ENCODE assay signal across 7 cellular contexts in the genomic region with DNA sequence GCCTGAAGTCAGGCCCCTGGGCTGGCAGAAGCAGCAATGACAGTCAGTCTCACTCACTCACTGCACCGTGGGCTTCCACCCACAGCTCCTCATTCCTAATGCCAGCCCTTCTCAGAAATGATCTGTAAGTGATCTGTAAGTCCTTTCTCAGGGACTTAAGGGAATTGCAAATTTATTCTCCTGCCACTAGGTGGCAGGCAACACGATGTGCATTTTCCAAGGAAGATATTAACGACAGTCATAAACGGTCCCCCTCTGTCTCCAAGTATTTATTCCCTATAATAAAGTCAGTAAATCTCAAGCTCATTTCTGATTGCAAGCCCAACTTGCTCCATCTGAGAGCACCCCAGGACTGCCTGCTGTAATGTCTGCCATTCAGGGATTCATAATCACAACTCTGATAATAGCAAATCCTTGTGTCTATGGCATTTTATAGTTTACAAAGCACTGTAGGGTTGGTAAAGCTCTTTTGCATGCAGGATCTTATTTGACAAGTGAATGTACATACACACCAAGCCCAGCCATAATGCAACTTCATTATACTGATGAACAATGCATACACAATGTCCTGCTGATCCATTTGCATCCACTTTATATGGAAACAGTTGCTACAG.
A peak's percentile ranks its signal among the peaks of the same experiment; 100 is the strongest.
DNase-seq lines count a peak whose midpoint lies in the region; ATAC-seq, FAIRE-seq and TF ChIP-seq lines count a peak whose summit lies in the region.

No MANE protein-coding gene starts in this region.

- H3K27me3 Mint-ChIP-seq in T-cell = peaks cover 31 to 33% of the 10 kb centered on the region in 2 donors

- H3K36me3 ChIP-seq in Panc1 (ENCODE audit: control insufficient read depth, insufficient read depth, low read length) (no peaks in the 10 kb centered on the region), parathyroid adenoma (ENCODE audit: control insufficient read depth, insufficient read depth, low read length) (no peaks in the 10 kb centered on the region)

- H3K27me3 ChIP-seq in Panc1 (ENCODE audit: control insufficient read depth, insufficient read depth, low read length) (peaks cover 8% of the 10 kb centered on the region; the same call in 1 of the 2 replicates), parathyroid adenoma (ENCODE audit: control insufficient read depth, insufficient read depth, low read length) (no peaks in the 10 kb centered on the region)

- DNase-seq in EL (peak; percentile 62), HTR-8/SVneo (ENCODE audit: insufficient read length, low spot score) (peak; percentile 69), Panc1 (ENCODE audit: low read depth, low spot score) (peak; percentile 5), epidermal melanocyte (ENCODE audit: insufficient read length, low spot score) (peak; percentile 31), T-cell (no peak)

- H3K9ac ChIP-seq in parathyroid adenoma = no peak overlapping the region

- H3K9me3 ChIP-seq in Panc1 (ENCODE audit: control insufficient read depth, insufficient read depth, low read depth, low read length) (no peaks in the 10 kb centered on the region), parathyroid adenoma (ENCODE audit: control insufficient read depth, low read length) (no peaks in the 10 kb centered on the region)

- ATAC-seq in Panc1 = 0 out of 2 replicates have a peak, but pooled peaks have one; percentile 26
- ATAC-seq in GM21576 (IDR thresholded peaks at IDR 0.05; ENCODE audit: unreplicated experiment) = no peak
- ATAC-seq in T-cell (replicated peaks in 1 of 4) = no peak

- TF ChIP-seq CTCF in Panc1 (IDR thresholded peaks at IDR 0.05) = peak; percentile 85
- TF ChIP-seq CTCF in parathyroid adenoma (IDR thresholded peaks at IDR 0.05) = peak; percentile 65

- no peaks in the 10 kb centered on the region for H3K4me1 ChIP-seq in Panc1 (ENCODE audit: control insufficient read depth, insufficient read depth, low read length)
- peaks cover 3% of the 10 kb centered on the region for H3K4me1 ChIP-seq in parathyroid adenoma

- peak; percentile 38 for FAIRE-seq in HTR-8/SVneo (lab: Jason Lieb, UNC)

- no peaks in the 10 kb centered on the region for H3K79me2 ChIP-seq in parathyroid adenoma

- CTCF ChIA-PET in Panc1 (lab: Charles Lee) (no interaction called here), T-cell (lab: Charles Lee) (interaction anchor here in 1 of 2 donors (0.6 to 1.0 kb wide), 5 partner anchors 9 to 553 kb away, joined by 3 to 4 read pairs (median 3); no protein-coding TSS in a partner anchor)

- H3K4me1 Mint-ChIP-seq in T-cell = peaks cover 0 to 7% (median 6%) of the 10 kb centered on the region in 3 donors

- POLR2A ChIA-PET in Panc1 (lab: Charles Lee) = no interaction called here
- POLR2A ChIA-PET in T-cell (lab: Charles Lee) = no interaction called here

- H3K9me3 Mint-ChIP-seq in T-cell = no peaks in the 10 kb centered on the region

- H3K27ac ChIP-seq in Panc1 (ENCODE audit: low read length) (no peak overlapping the region), parathyroid adenoma (no peak overlapping the region)

- no peak overlapping the region for H3K4me2 ChIP-seq in parathyroid adenoma (ENCODE audit: low read length)

- BruUV-seq in Panc1 (replicated peaks; lab: Mats Ljungman, UMichigan) = no TSS peak

- no peak overlapping the region for H3K4me3 Mint-ChIP-seq in T-cell

- H3K4me3 ChIP-seq in Panc1 (ENCODE audit: low read depth in 2 of 2, low read length in 2 of 2) (no peak overlapping the region), parathyroid adenoma (ENCODE audit: low read depth, low read length) (no peak overlapping the region)

- no peak overlapping the region for H2AFZ ChIP-seq in parathyroid adenoma

- in situ Hi-C loops in Panc1 (cut with HindIII; ENCODE audit: low pct_unique_long_range_greater_than_20kb, low sequenced_read_pairs) = no loop called here

- H3K36me3 Mint-ChIP-seq in T-cell = no peaks in the 10 kb centered on the region

- H3K27ac Mint-ChIP-seq in T-cell = no peak overlapping the region

- intact Hi-C loops in Panc1 (cut with micrococcal nuclease; ENCODE audit: unreplicated experiment) = loop anchor here (5.0 to 10.0 kb wide), 2 partner anchors 44 to 362 kb away; no protein-coding TSS in a partner anchor

Comparison
In these comparisons a context has a peak if more than half of its experiments do, and no peak if none do; other contexts are left out.
1. DNase-seq: peak in EL (single experiment), HTR-8/SVneo (single experiment), Panc1 (single experiment) and epidermal melanocyte (single experiment); none in T-cell (0 of 34).